10 cellular contexts compared by ENCODE assay signal in the genomic region with DNA sequence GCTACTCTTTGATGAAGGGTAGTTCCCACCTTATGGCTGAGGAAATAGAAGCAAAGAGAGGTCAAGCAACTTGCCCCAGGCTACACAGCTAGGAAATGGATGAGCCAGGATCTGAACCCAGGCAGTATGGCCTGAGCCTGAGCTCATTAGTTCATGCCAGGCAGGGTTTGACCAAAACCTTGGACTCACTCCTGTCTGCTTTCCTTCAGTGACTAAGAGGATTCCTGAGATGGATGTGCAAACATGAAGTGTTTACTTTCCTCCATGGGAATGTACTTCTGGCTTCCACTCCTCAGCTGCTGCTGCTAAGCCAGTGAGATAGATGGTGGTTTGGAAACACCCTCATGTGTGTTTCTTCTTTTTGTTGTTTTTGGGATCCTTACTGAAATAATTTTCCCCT. TPM values are rescaled to one million over a fixed set of nuclear protein-coding genes. Genes with fewer than 3 reads are reported as not detected.
DNase-seq lines count a peak whose midpoint lies in the region; TF ChIP-seq lines count a peak whose summit lies in the region.
"Had no signal": no experiment of that assay in that cellular context is flagged by ENCODE, and none has a peak within 500 bp of the region (broad histone marks: within the 10 kb centered on the region; RNA-seq: fewer than 3 reads in every experiment).

No MANE protein-coding gene starts in this region.

- H3K18ac ChIP-seq in mesendoderm (ENCODE audit: low read length), result no peak overlapping the region

- H3K23ac ChIP-seq in mesendoderm (ENCODE audit: low read length), result no peak overlapping the region

- H3K27me3 ChIP-seq in brain microvascular endothelial cell (replicated peaks), result no peaks in the 10 kb centered on the region
- no peaks in the 10 kb centered on the region for H3K27me3 ChIP-seq in tibial artery
- no peaks in the 10 kb centered on the region for H3K27me3 ChIP-seq in HAP-1 (ENCODE audit: low read depth)
- H3K27me3 ChIP-seq in mesendoderm (ENCODE audit: insufficient read depth, low read length, poor library complexity), result no peaks in the 10 kb centered on the region

- H3K4me3 ChIP-seq in brain microvascular endothelial cell (ENCODE audit: low read depth, low read length), result no peak overlapping the region
- H3K4me3 ChIP-seq in tibial artery, result peak overlapping the region; percentile 24 to 34
- no peak overlapping the region for H3K4me3 ChIP-seq in HAP-1
- no peak overlapping the region for H3K4me3 ChIP-seq in mesendoderm (ENCODE audit: low read length)

- H3K4me2 ChIP-seq in mesendoderm (ENCODE audit: low read length), result no peak overlapping the region

- H3K36me3 ChIP-seq in brain microvascular endothelial cell (replicated peaks) (no peaks in the 10 kb centered on the region), tibial artery (no peaks in the 10 kb centered on the region), HAP-1 (replicated peaks) (no peaks in the 10 kb centered on the region), mesendoderm (ENCODE audit: control insufficient read depth, insufficient read depth, low read length) (no peaks in the 10 kb centered on the region)

- H3K79me2 ChIP-seq in mesendoderm (ENCODE audit: control insufficient read depth, insufficient read depth, low read length), result no peaks in the 10 kb centered on the region

- H3K79me1 ChIP-seq in mesendoderm (ENCODE audit: low read length), result no peaks in the 10 kb centered on the region

- no peak overlapping the region for H3K56ac ChIP-seq in mesendoderm (ENCODE audit: low read length)

- TF ChIP-seq CTCF in brain microvascular endothelial cell (IDR thresholded peaks at IDR 0.05; ENCODE audit: low read depth, low read length, missing control alignments) (no peak), tibial artery (IDR thresholded peaks at IDR 0.05) (no peak)

- no peak overlapping the region for H4K8ac ChIP-seq in mesendoderm (ENCODE audit: low read depth, low read length)

- no peak overlapping the region for H2BK120ac ChIP-seq in mesendoderm (ENCODE audit: low read depth, low read length)

- intact Hi-C loops in tibial artery (cut with DNase I; ENCODE audit: low total_unique reads), result no loop called here

- no peak overlapping the region for H3K9ac ChIP-seq in mesendoderm (ENCODE audit: low read length)

- no peak overlapping the region for H2AK5ac ChIP-seq in mesendoderm (ENCODE audit: low read length)

- DNase-seq in HS-5 (ENCODE audit: low read depth), result peak; percentile 76
- DNase-seq in brain microvascular endothelial cell, result peak; percentile 97
- peak; percentile 95 for DNase-seq in kidney glomerular epithelial cell (lab: John Stamatoyannopoulos, UW)
- peak; percentile 63 to 82 for DNase-seq in tibial artery
- DNase-seq in activated T-cell treated with anti-CD3 and anti-CD28 coated beads, Interleukin-2, amount 50 U/mL, for 48 hours, result no peak
- no peak for DNase-seq in HAP-1 (ENCODE audit: low spot score in 2 of 2)
- DNase-seq in mesendoderm, result no peak
- DNase-seq in inferior parietal cortex (ENCODE audit: extremely low spot score), result no peak
- DNase-seq: naive B cell; stimulated activated naive CD4-positive, alpha-beta T cell treated with Interleukin-2 at 50 U/mL for 16 hours had no signal

- no peaks in the 10 kb centered on the region for H3K9me3 ChIP-seq in tibial artery
- no peaks in the 10 kb centered on the region for H3K9me3 ChIP-seq in HAP-1

- no peak overlapping the region for H4K5ac ChIP-seq in mesendoderm (ENCODE audit: low read length)

- H2BK5ac ChIP-seq in mesendoderm (ENCODE audit: low read length), result no peak overlapping the region

- H3K4me1 ChIP-seq in tibial artery, result peaks cover 0 to 61% (median 35%) of the 10 kb centered on the region in 4 donors
- no peaks in the 10 kb centered on the region for H3K4me1 ChIP-seq in HAP-1
- H3K4me1 ChIP-seq in mesendoderm (ENCODE audit: control insufficient read depth, low read depth, low read length), result no peaks in the 10 kb centered on the region

- no peak overlapping the region for H3K4ac ChIP-seq in mesendoderm (ENCODE audit: low read depth, low read length)

- no peak overlapping the region for H2BK15ac ChIP-seq in mesendoderm (replicated peaks; ENCODE audit: low read depth)

- peak overlapping the region; percentile 100 for H3K27ac ChIP-seq in brain microvascular endothelial cell
- H3K27ac ChIP-seq in tibial artery, result peak overlapping the region; percentile 67 to 84
- H3K27ac ChIP-seq in mesendoderm (ENCODE audit: low read depth, low read length), result no peak overlapping the region

- in situ Hi-C loops in brain microvascular endothelial cell (cut with HindIII; ENCODE audit: low pct_ligation_motif_present, low sequenced_read_pairs) (no loop called here), HAP-1 (cut with MboI; ENCODE audit: low sequenced_read_pairs) (no loop called here)

RNA-seq across cellular contexts. Expression of a gene that starts 35.1 kb away (rescaled TPM):
- polyA plus RNA-seq in mesendoderm (2013, experiment 1 of 2), result 16.0 TPM
- 17.5 TPM for polyA plus RNA-seq in mesendoderm (2013, experiment 2 of 2)

Comparison
In these comparisons a context has a peak if more than half of its experiments do, and no peak if none do; other contexts are left out.
1. DNase-seq: peak in HS-5 (single experiment), brain microvascular endothelial cell (single experiment), kidney glomerular epithelial cell (single experiment) and tibial artery (2 of 2); none in activated T-cell treated with anti-CD3 and anti-CD28 coated beads, Interleukin-2, amount 50 U/mL, for 48 hours (0 of 2), HAP-1 (0 of 2), mesendoderm (single experiment) and inferior parietal cortex (single experiment).
2. H3K4me3 ChIP-seq: peak in tibial artery (2 of 2); none in brain microvascular endothelial cell (single experiment), HAP-1 (single experiment) and mesendoderm (single experiment).